Comparison of ENCODE assay signal across 28 cellular contexts in the genomic region with DNA sequence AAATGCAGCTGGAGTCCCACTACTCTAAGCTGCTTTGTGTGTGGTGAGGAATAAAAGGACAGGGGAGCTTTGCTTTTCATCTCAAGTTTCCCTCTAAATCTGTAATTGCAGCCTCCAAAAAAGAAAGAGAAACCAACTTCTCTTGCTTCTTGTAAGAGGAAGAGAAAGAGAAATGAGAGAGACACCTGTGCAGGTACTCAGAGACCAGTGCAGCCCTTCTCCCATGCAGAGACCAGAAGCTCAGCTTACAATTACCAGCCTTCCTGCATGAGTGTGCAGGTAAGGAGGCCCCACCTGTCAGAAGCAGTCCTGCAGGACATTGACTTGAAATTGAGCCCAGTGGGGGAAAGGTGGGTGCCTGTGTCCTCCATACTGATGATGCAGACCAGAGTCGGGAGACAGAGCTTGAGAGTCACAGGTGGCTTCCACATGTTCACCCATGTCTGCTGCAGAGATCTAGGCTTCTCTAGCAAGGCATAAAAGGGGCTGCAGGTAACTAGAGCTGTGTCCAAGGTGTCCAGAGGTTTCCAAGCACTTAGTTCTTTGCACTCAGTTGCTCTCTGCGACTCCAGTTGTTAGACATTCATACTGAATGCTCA. TPM values are rescaled to one million over a fixed set of nuclear protein-coding genes. Genes with fewer than 3 reads are reported as not detected.
A peak's percentile ranks its signal among the peaks of the same experiment; 100 is the strongest.
DNase-seq lines count a peak whose midpoint lies in the region; ATAC-seq and TF ChIP-seq lines count a peak whose summit lies in the region.
"Had no signal": no experiment of that assay in that cellular context is flagged by ENCODE, and none has a peak within 500 bp of the region (broad histone marks: within the 10 kb centered on the region; RNA-seq: fewer than 3 reads in every experiment).

No MANE protein-coding gene starts in this region.

- 86 to 94% methylated on average over 1 to 2 of the region's 2 CpGs for WGBS in endodermal cell (ENCODE audit: insufficient coverage in 1 of 2, insufficient read length in 1 of 2), 2 experiments

- no peaks in the 10 kb centered on the region for H3K36me3 Mint-ChIP-seq in endodermal cell (ENCODE audit: low read depth)
- H3K36me3 Mint-ChIP-seq: brain; CD4-positive, CD25-positive, alpha-beta regulatory T cell had no signal

- H3K9ac ChIP-seq in endodermal cell (ENCODE audit: extremely low read depth, low read length, poor library complexity, severe bottlenecking) = no peak overlapping the region

- no peaks in the 10 kb centered on the region for H3K9me3 ChIP-seq in endodermal cell (ENCODE audit: control insufficient read depth, low read length)
- H3K9me3 ChIP-seq: adrenal gland, esophagus muscularis mucosa, Peyer's patch, SJSA1, upper lobe of left lung had no signal

- peaks cover 3% of the 10 kb centered on the region for H3K9me3 Mint-ChIP-seq in endodermal cell
- H3K9me3 Mint-ChIP-seq: activated T-cell treated with anti-CD3 and anti-CD28 coated beads, Interleukin-2, amount 50 U/mL, for 4 hours had no signal

- no peaks in the 10 kb centered on the region for H3K4me1 Mint-ChIP-seq in endodermal cell
- H3K4me1 Mint-ChIP-seq: brain had no signal

- no peak overlapping the region for H3K4me3 ChIP-seq in endodermal cell (ENCODE audit: low read length)
- H3K4me3 ChIP-seq: adrenal gland, esophagus muscularis mucosa, Peyer's patch, SJSA1, upper lobe of left lung had no signal

- no peak for TF ChIP-seq CTCF in endodermal cell (conservative IDR thresholded peaks at IDR 0.05)

- H3K36me3 ChIP-seq in endodermal cell (ENCODE audit: control insufficient read depth, insufficient read depth, low read length) = no peaks in the 10 kb centered on the region
- H3K36me3 ChIP-seq: adrenal gland, esophagus muscularis mucosa, Peyer's patch, SJSA1, upper lobe of left lung had no signal

- H3K27me3 Mint-ChIP-seq in endodermal cell (ENCODE audit: insufficient read depth) = peaks cover 27% of the 10 kb centered on the region

- peaks cover 11% of the 10 kb centered on the region for H3K27me3 ChIP-seq in endodermal cell (ENCODE audit: control insufficient read depth, insufficient read depth, low read length, poor library complexity, severe bottlenecking)
- H3K27me3 ChIP-seq: adrenal gland, Peyer's patch, upper lobe of left lung had no signal

- DNase-seq in endodermal cell (peak; percentile 26), NCI-H2081 (lab: John Stamatoyannopoulos, UW) (no peak)
- DNase-seq in effector CD8-positive, alpha-beta T cell (lab: John Stamatoyannopoulos, UW) = no peak
- DNase-seq: activated CD4-positive, alpha-beta T cell treated with anti-CD3 and anti-CD28 coated beads for 1 hour; activated CD8-positive, alpha-beta memory T cell treated with anti-CD3 and anti-CD28 coated beads for 24 hours; activated naive CD4-positive, alpha-beta T cell treated with Interleukin-2 at 50 U/mL for 16 hours; activated T-cell treated with anti-CD3 and anti-CD28 coated beads, Interleukin-2, amount 50 U/mL, for 4 hours; effector CD4-positive, alpha-beta T cell; foreskin melanocyte; mesendoderm; NCI-H1092; NCI-H187; NCI-H446; NK-92 treated with Interleukin-12 subunit alpha and Interleukin-12 subunit beta, amount 100 ng/mL, for 24 hours; Peyer's patch; T-helper 1 cell; upper lobe of left lung had no signal

- H3K4me3 Mint-ChIP-seq in endodermal cell = no peak overlapping the region
- H3K4me3 Mint-ChIP-seq: activated T-cell treated with anti-CD3 and anti-CD28 coated beads, Interleukin-2, amount 50 U/mL, for 4 hours; brain; CD4-positive, CD25-positive, alpha-beta regulatory T cell had no signal

- ATAC-seq in GM18867 (IDR thresholded peaks at IDR 0.05; ENCODE audit: unreplicated experiment) (peak; percentile 77), GM21390 (IDR thresholded peaks at IDR 0.05; ENCODE audit: unreplicated experiment) (peak; percentile 61), HG03159 (IDR thresholded peaks at IDR 0.05; ENCODE audit: unreplicated experiment) (peak; percentile 62), GM18909 (IDR thresholded peaks at IDR 0.05; ENCODE audit: poor library complexity, unreplicated experiment) (no peak), GM18870 (IDR thresholded peaks at IDR 0.05; ENCODE audit: unreplicated experiment) (no peak)
- ATAC-seq: activated T-cell treated with anti-CD3 and anti-CD28 coated beads, Interleukin-2, amount 50 U/mL, for 4 hours; left lobe of liver had no signal

- H3K27ac ChIP-seq in endodermal cell (ENCODE audit: low read depth, low read length) = no peak overlapping the region
- H3K27ac ChIP-seq: adrenal gland, esophagus muscularis mucosa, Peyer's patch, SJSA1, upper lobe of left lung had no signal

- H3K4me1 ChIP-seq in endodermal cell (ENCODE audit: control insufficient read depth, insufficient read depth, low read length) = no peaks in the 10 kb centered on the region
- H3K4me1 ChIP-seq: adrenal gland, esophagus muscularis mucosa, Peyer's patch, SJSA1, upper lobe of left lung had no signal

- no peak overlapping the region for H3K27ac Mint-ChIP-seq in endodermal cell

RNA-seq across cellular contexts. Expression of gene MED10, which starts 15.3 kb away (rescaled TPM):
- total RNA-seq in endodermal cell = 10 to 100 TPM; 22.1 to 28.6 TPM
- 32.9 TPM for polyA plus RNA-seq in endodermal cell (2013, experiment 1 of 2)
- 28.4 TPM for polyA plus RNA-seq in endodermal cell (2013, experiment 2 of 2)

RNA-seq across cellular contexts. Expression of gene UBE2QL1, which starts 55.0 kb away (rescaled TPM):
- total RNA-seq in endodermal cell = under 1 TPM in 1 of 2 donors, not detected in 1; 0.11 TPM
- 5.6 TPM for polyA plus RNA-seq in endodermal cell (2013, experiment 1 of 2)
- 5.7 TPM for polyA plus RNA-seq in endodermal cell (2013, experiment 2 of 2)
- total RNA-seq: activated T-cell treated with anti-CD3 and anti-CD28 coated beads, Interleukin-2, amount 50 U/mL, for 4 hours; CD4-positive, CD25-positive, alpha-beta regulatory T cell; SJSA1 had no signal
- polyA plus RNA-seq: CD4-positive, CD25-positive, alpha-beta regulatory T cell had no signal

Comparison
In these comparisons a context has a peak if more than half of its experiments do, and no peak if none do; other contexts are left out.
1. ATAC-seq: peak in GM18867 (single experiment), GM21390 (single experiment) and HG03159 (single experiment); none in GM18909 (single experiment) and GM18870 (single experiment).